In genomic region chr22:21949569-21949918, GRCh38 we compare ENCODE assay signal across 18 cellular contexts. TPM values are rescaled to one million over a fixed set of nuclear protein-coding genes. Genes with fewer than 3 reads are reported as not detected.
A peak's percentile ranks its signal among the peaks of the same experiment; 100 is the strongest.
DNase-seq lines count a peak whose midpoint lies in the region; ATAC-seq, FAIRE-seq and TF ChIP-seq lines count a peak whose summit lies in the region.
"Had no signal": no experiment of that assay in that cellular context is flagged by ENCODE, and none has a peak within 500 bp of the region (broad histone marks: within the 10 kb centered on the region; RNA-seq: fewer than 3 reads in every experiment).

No MANE protein-coding gene starts in this region.

- 83% methylated on average over 7 of the region's 8 CpGs for WGBS in suprapubic skin

- no peaks in the 10 kb centered on the region for H3K27me3 Mint-ChIP-seq in nephron (ENCODE audit: low read depth)
- no peaks in the 10 kb centered on the region for H3K27me3 Mint-ChIP-seq in activated naive CD8-positive, alpha-beta T cell treated with anti-CD3 and anti-CD28 coated beads for 36 hours

- H4K20me1 ChIP-seq in Loucy (ENCODE audit: insufficient read depth, low read length, poor library complexity, severe bottlenecking) (no peaks in the 10 kb centered on the region), endothelial cell of umbilical vein (replicated peaks; ENCODE audit: control insufficient read depth, extremely low read depth, insufficient read depth, low read length) (no peaks in the 10 kb centered on the region)

- H3K4me3 ChIP-seq in Loucy (ENCODE audit: low read length, poor library complexity, severe bottlenecking) (no peak overlapping the region), endothelial cell of umbilical vein (replicated peaks in 1 of 3; ENCODE audit: insufficient read depth in 1 of 3, low read depth in 1 of 3, low read length in 3 of 3) (no peak overlapping the region), suprapubic skin (no peak overlapping the region)
- H3K4me3 ChIP-seq: GM12878, SJCRH30 had no signal

- H3K27ac Mint-ChIP-seq in nephron, result no peak overlapping the region
- no peak overlapping the region for H3K27ac Mint-ChIP-seq in activated naive CD8-positive, alpha-beta T cell treated with anti-CD3 and anti-CD28 coated beads for 36 hours
- H3K27ac Mint-ChIP-seq: T-helper 1 cell treated with Interleukin-12 subunit alpha and Interleukin-12 subunit beta and Interleukin-4 antibody, amounts not matched to agents 30 μg/mL and 1 μg/mL, for 36 hours had no signal

- DNase-seq in endothelial cell of umbilical vein (ENCODE audit: low read depth, low spot score) (no peak), suprapubic skin (ENCODE audit: low spot score in 2 of 2) (no peak), hippocampal formation (lab: John Stamatoyannopoulos, UW) (no peak)
- no peak for DNase-seq in activated naive CD8-positive, alpha-beta T cell treated with anti-CD3 and anti-CD28 coated beads for 36 hours
- DNase-seq: activated CD4-positive, alpha-beta T cell treated with anti-CD3 and anti-CD28 coated beads, Interleukin-2, amount 50 U/mL, for 1 hour; activated CD8-positive, alpha-beta memory T cell treated with anti-CD3 and anti-CD28 coated beads, Interleukin-2, amount 50 U/mL, for 48 hours; MM.1S; NCI-H1694 treated with DMSO at 0.1 percent for 48 hours; NCI-H2227 treated with DMSO at 0.1 percent for 48 hours; retina; SJCRH30 had no signal

- H3F3A ChIP-seq in Loucy (ENCODE audit: low read depth), result no peaks in the 10 kb centered on the region

- CTCF ChIA-PET in endothelial cell of umbilical vein (lab: Charles Lee), result interaction anchor here (8.4 kb wide), 1 partner anchor 12 kb away, joined by 292 read pairs; no protein-coding TSS in a partner anchor

- no peak for TF ChIP-seq CTCF in Loucy (conservative IDR thresholded peaks at IDR 0.05; ENCODE audit: low read length)
- no peak for TF ChIP-seq CTCF in endothelial cell of umbilical vein (IDR thresholded peaks at IDR 0.05; ENCODE audit: extremely low read depth in 1 of 2, insufficient read depth in 1 of 2, low read depth in 1 of 2, low read length in 2 of 2)
- TF ChIP-seq CTCF in nephron (IDR thresholded peaks at IDR 0.05; ENCODE audit: unreplicated experiment in 3 of 3), result no peak
- TF ChIP-seq CTCF in suprapubic skin (IDR thresholded peaks at IDR 0.05), result no peak

- BruUV-seq in endothelial cell of umbilical vein (replicated peaks; lab: Mats Ljungman, UMichigan), result TSS peak; percentile 45

- H3K4me1 Mint-ChIP-seq in nephron, result peaks cover 47% of the 10 kb centered on the region
- H3K4me1 Mint-ChIP-seq in activated naive CD8-positive, alpha-beta T cell treated with anti-CD3 and anti-CD28 coated beads for 36 hours, result peaks cover 21% of the 10 kb centered on the region

- H3K9me3 ChIP-seq in Loucy (ENCODE audit: insufficient read depth, low read depth, low read length), result no peaks in the 10 kb centered on the region
- no peaks in the 10 kb centered on the region for H3K9me3 ChIP-seq in endothelial cell of umbilical vein (replicated peaks; ENCODE audit: control insufficient read depth, insufficient read depth, low read length)
- no peaks in the 10 kb centered on the region for H3K9me3 ChIP-seq in suprapubic skin
- H3K9me3 ChIP-seq: SJCRH30 had no signal

- peaks cover 31% of the 10 kb centered on the region for H3K79me2 ChIP-seq in Loucy (ENCODE audit: insufficient read depth, low read length)
- H3K79me2 ChIP-seq in endothelial cell of umbilical vein (ENCODE audit: control insufficient read depth, insufficient read depth, low read length), result peaks cover 73% of the 10 kb centered on the region

- H3K4me1 ChIP-seq in Loucy (ENCODE audit: insufficient read depth, low read length, poor library complexity, severe bottlenecking) (peaks cover 40% of the 10 kb centered on the region), endothelial cell of umbilical vein (ENCODE audit: control insufficient read depth, extremely low read depth, insufficient read depth, low read length) (peaks cover 65% of the 10 kb centered on the region), suprapubic skin (peaks cover 60% of the 10 kb centered on the region)

- no peak for ATAC-seq in GM18870 (IDR thresholded peaks at IDR 0.05; ENCODE audit: unreplicated experiment)
- ATAC-seq: GM12878 had no signal

- intact Hi-C loops in endothelial cell of umbilical vein (cut with micrococcal nuclease), result no loop called here

- H3K4me3 Mint-ChIP-seq in nephron, result peak overlapping the region in 2 of 3 experiments; percentile 36 to 63
- H3K4me3 Mint-ChIP-seq in activated naive CD8-positive, alpha-beta T cell treated with anti-CD3 and anti-CD28 coated beads for 36 hours, result no peak overlapping the region
- H3K4me3 Mint-ChIP-seq: T-helper 1 cell treated with Interleukin-12 subunit alpha and Interleukin-12 subunit beta and Interleukin-4 antibody, amounts not matched to agents 30 μg/mL and 1 μg/mL, for 36 hours had no signal

- no peak for TF ChIP-seq EP300 in suprapubic skin (IDR thresholded peaks at IDR 0.05)

- H2AFZ ChIP-seq in Loucy (ENCODE audit: low read length) (no peak overlapping the region), endothelial cell of umbilical vein (ENCODE audit: low read depth, low read length) (no peak overlapping the region)

- FAIRE-seq in endothelial cell of umbilical vein (lab: Jason Lieb, UNC), result no peak
- FAIRE-seq: bronchial epithelial cell, GM12878 had no signal

- H3K4me2 ChIP-seq in Loucy (ENCODE audit: low read depth, low read length, poor library complexity, severe bottlenecking), result peak overlapping the region; percentile 2
- H3K4me2 ChIP-seq in endothelial cell of umbilical vein (ENCODE audit: insufficient read depth, low read length), result peak overlapping the region; percentile 34

- POLR2A ChIA-PET in endothelial cell of umbilical vein (lab: Charles Lee), result no interaction called here

- H3K27ac ChIP-seq in endothelial cell of umbilical vein (ENCODE audit: insufficient read depth, low read depth, low read length) (peak overlapping the region; percentile 71), suprapubic skin (peak overlapping the region; percentile 6)
- H3K27ac ChIP-seq: SJCRH30, VCaP had no signal

- H3K9me2 ChIP-seq in Loucy (replicated peaks; ENCODE audit: low read depth, low read length), result no peaks in the 10 kb centered on the region

- no peaks in the 10 kb centered on the region for H3K36me3 ChIP-seq in Loucy (ENCODE audit: insufficient read depth, low read length)
- peaks cover 10 to 13% of the 10 kb centered on the region in 2 experiments for H3K36me3 ChIP-seq in endothelial cell of umbilical vein (ENCODE audit: control insufficient read depth in 2 of 2, extremely low read depth in 1 of 2, insufficient read depth in 2 of 2, low read length in 2 of 2)
- H3K36me3 ChIP-seq in suprapubic skin, result peaks cover 15% of the 10 kb centered on the region

- H3K9me1 ChIP-seq in endothelial cell of umbilical vein (replicated peaks; ENCODE audit: control insufficient read depth, extremely low read depth, insufficient read depth, low read length), result no peaks in the 10 kb centered on the region

- H3K27me3 ChIP-seq in Loucy (ENCODE audit: insufficient read depth, low read length, poor library complexity, severe bottlenecking) (no peaks in the 10 kb centered on the region), endothelial cell of umbilical vein (ENCODE audit: control insufficient read depth in 2 of 2, insufficient read depth in 2 of 2, low read length in 2 of 2) (no peaks in the 10 kb centered on the region), suprapubic skin (no peaks in the 10 kb centered on the region)
- H3K27me3 ChIP-seq: SJCRH30 had no signal

- H3K36me3 Mint-ChIP-seq in nephron (ENCODE audit: low read depth), result peaks cover 8% of the 10 kb centered on the region
- peaks cover 2% of the 10 kb centered on the region for H3K36me3 Mint-ChIP-seq in activated naive CD8-positive, alpha-beta T cell treated with anti-CD3 and anti-CD28 coated beads for 36 hours

- H3K9me3 Mint-ChIP-seq in nephron, result no peaks in the 10 kb centered on the region
- no peaks in the 10 kb centered on the region for H3K9me3 Mint-ChIP-seq in activated naive CD8-positive, alpha-beta T cell treated with anti-CD3 and anti-CD28 coated beads for 36 hours
- H3K9me3 Mint-ChIP-seq: T-helper 1 cell treated with Interleukin-12 subunit alpha and Interleukin-12 subunit beta and Interleukin-4 antibody, amounts not matched to agents 30 μg/mL and 1 μg/mL, for 36 hours had no signal

- TF ChIP-seq POLR2A in endothelial cell of umbilical vein (IDR thresholded peaks at IDR 0.05; ENCODE audit: low read depth, low read length) (no peak), suprapubic skin (IDR thresholded peaks at IDR 0.05) (no peak)

- H3K9ac ChIP-seq in Loucy (ENCODE audit: low read depth, low read length, poor library complexity, severe bottlenecking) (no peak overlapping the region), endothelial cell of umbilical vein (replicated peaks; ENCODE audit: extremely low read depth, insufficient read depth, low read length) (peak overlapping the region; percentile 55)

- dilution Hi-C loops in endothelial cell of umbilical vein (cut with MboI; ENCODE audit: extremely low pct_ligation_motif_present, low sequenced_read_pairs), result loop anchor here (25.0 kb wide), 2 partner anchors 137 to 237 kb away; no protein-coding TSS in a partner anchor

TF ChIP-seq in endothelial cell of umbilical vein, 7 proteins besides CTCF, POLR2A, EP300 and RAD21 (continues in another document):
- no peak for TF ChIP-seq POLR2AphosphoS5 (IDR thresholded peaks at IDR 0.05; ENCODE audit: insufficient read depth, low read depth, low read length)

RNA-seq across cellular contexts. Expression of gene PPM1F, which starts 3.1 kb away (rescaled TPM):
- total RNA-seq in endothelial cell of umbilical vein (171 and 178 TPM in 2 replicates), suprapubic skin (10 to 100 TPM; 21.9 to 40.7 (median 29.9) TPM)
- polyA plus RNA-seq in endothelial cell of umbilical vein, result 107 and 110 TPM in 2 replicates
- polyA plus RNA-seq in endothelial cell of umbilical vein (2011; cell fraction: cytosol; rRNA removed), result 74.3 and 89.5 TPM in 2 replicates
- polyA plus RNA-seq in endothelial cell of umbilical vein (2011; cell fraction: nucleus; rRNA removed), result 164 and 168 TPM in 2 replicates
- 64.8 and 74.8 TPM in 2 replicates for polyA plus RNA-seq in endothelial cell of umbilical vein (2012)
- polyA minus RNA-seq in endothelial cell of umbilical vein, result 76.9 and 83.9 TPM in 2 replicates
- 6.8 TPM for polyA minus RNA-seq in endothelial cell of umbilical vein (2011; cell fraction: cytosol; rRNA and poly(A)+ RNA removed)
- 36.8 and 45.7 TPM in 2 replicates for polyA minus RNA-seq in endothelial cell of umbilical vein (2011; cell fraction: nucleus; rRNA and poly(A)+ RNA removed)
- 10 to 100 TPM; 31.4 to 32.9 TPM for total RNA-seq in activated naive CD8-positive, alpha-beta T cell treated with anti-CD3 and anti-CD28 coated beads for 36 hours

RNA-seq across cellular contexts. Expression of gene TOP3B, which starts 33.0 kb away (rescaled TPM):
- 49.9 and 56.5 TPM in 2 replicates for total RNA-seq in endothelial cell of umbilical vein
- 25.2 and 28.3 TPM in 2 replicates for polyA plus RNA-seq in endothelial cell of umbilical vein
- polyA plus RNA-seq in endothelial cell of umbilical vein (2011; cell fraction: cytosol; rRNA removed), result 11.4 and 15.4 TPM in 2 replicates
- 128 and 139 TPM in 2 replicates for polyA plus RNA-seq in endothelial cell of umbilical vein (2011; cell fraction: nucleus; rRNA removed)
- polyA plus RNA-seq in endothelial cell of umbilical vein (2012), result 20.7 and 28.7 TPM in 2 replicates
- polyA minus RNA-seq in endothelial cell of umbilical vein, result 41.8 and 43.6 TPM in 2 replicates
- polyA minus RNA-seq in endothelial cell of umbilical vein (2011; cell fraction: cytosol; rRNA and poly(A)+ RNA removed), result 12.7 TPM
- 54.6 and 65.8 TPM in 2 replicates for polyA minus RNA-seq in endothelial cell of umbilical vein (2011; cell fraction: nucleus; rRNA and poly(A)+ RNA removed)
- total RNA-seq in suprapubic skin, result 100 to 1,000 TPM in 1 of 4 donors, 10 to 100 TPM in 3; 28.2 to 113 (median 35.1) TPM
- total RNA-seq in activated naive CD8-positive, alpha-beta T cell treated with anti-CD3 and anti-CD28 coated beads for 36 hours, result 10 to 100 TPM; 31.3 to 36.7 TPM
